1 cellular context compared by ENCODE assay signal in genomic region chr2:168727904-168728470, GRCh38.
A peak's percentile ranks its signal among the peaks of the same experiment; 100 is the strongest.
TF ChIP-seq lines count a peak whose summit lies in the region.

No MANE protein-coding gene starts in this region.

TF ChIP-seq in K562, 482 proteins besides CTCF, POLR2A, EP300 and RAD21 (continued from another document):
- TF ChIP-seq ZBTB40 (IDR thresholded peaks at IDR 0.05) (peak; percentile 89), ZBTB40 (CRISPR knock-in tag; IDR thresholded peaks at IDR 0.05) (peak; percentile 81), SP1 (CRISPR knock-in tag; IDR thresholded peaks at IDR 0.05) (no peak), GTF3C2 (IDR thresholded peaks at IDR 0.05; ENCODE audit: borderline replicate concordance, extremely low read depth, insufficient read length) (no peak), SMAD4 (CRISPR knock-in tag; conservative IDR thresholded peaks at IDR 0.05) (no peak), PHTF2 (CRISPR knock-in tag; IDR thresholded peaks at IDR 0.05) (no peak), ZSCAN29 (IDR thresholded peaks at IDR 0.05) (no peak), THRA (IDR thresholded peaks at IDR 0.05) (no peak)
